In the genomic region with DNA sequence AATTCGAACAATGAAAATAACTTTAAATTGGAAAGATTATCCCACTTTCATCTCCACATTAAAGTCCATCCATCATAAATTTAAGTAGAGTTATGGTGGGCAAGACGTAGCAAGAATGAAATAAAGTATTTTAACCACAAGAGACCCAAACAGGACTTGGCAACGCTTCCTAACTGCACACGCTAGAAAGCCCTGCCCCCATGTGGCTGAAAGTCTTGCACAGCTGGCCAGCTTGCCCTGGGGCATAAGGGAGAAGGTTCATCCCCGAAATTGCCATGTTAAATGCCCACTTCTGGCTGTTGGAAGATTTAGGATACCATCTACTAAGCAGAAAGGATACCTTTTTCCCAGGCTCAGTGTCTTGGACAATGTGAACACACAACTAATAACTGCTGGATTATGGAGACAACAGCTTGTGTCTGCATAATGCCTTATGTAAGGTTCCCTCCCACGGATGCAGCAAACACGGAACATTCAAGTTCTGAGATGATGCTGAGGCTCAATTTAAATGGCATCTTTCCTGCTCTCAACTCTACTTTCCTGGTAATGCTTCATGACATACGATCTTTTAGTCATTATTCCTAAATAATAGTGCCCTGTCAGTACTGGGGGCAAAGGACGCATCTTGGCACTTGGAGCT, we compare ENCODE assay signal across 14 cellular contexts.
DNase-seq lines count a peak whose midpoint lies in the region; ATAC-seq and TF ChIP-seq lines count a peak whose summit lies in the region.
"Had no signal": no experiment of that assay in that cellular context is flagged by ENCODE, and none has a peak within 500 bp of the region (broad histone marks: within the 10 kb centered on the region; RNA-seq: fewer than 3 reads in every experiment).

No MANE protein-coding gene starts in this region.

- DNase-seq in LNCaP clone FGC (ENCODE audit: low read depth) (no peak), cardiac fibroblast (ENCODE audit: low read depth in 2 of 2) (no peak), lung microvascular endothelial cell (ENCODE audit: low read depth in 2 of 2) (peak; percentile 34 to 38), NCI-H187 treated with DMSO at 0.1 percent for 48 hours (lab: John Stamatoyannopoulos, UW) (no peak), thyroid gland (no peak)
- DNase-seq: activated B cell treated with CpG ODN at 0.5 μM for 24 hours; CD8-positive, alpha-beta T cell; NCI-H1105; Peyer's patch; spleen had no signal

- no peaks in the 10 kb centered on the region for H3K36me3 ChIP-seq in thyroid gland
- H3K36me3 ChIP-seq: Peyer's patch, spleen had no signal

- no peaks in the 10 kb centered on the region for H3K27me3 ChIP-seq in thyroid gland
- H3K27me3 ChIP-seq: Peyer's patch, spleen had no signal

- no peak for TF ChIP-seq POLR2A in thyroid gland (IDR thresholded peaks at IDR 0.05)

- intact Hi-C loops in thyroid gland (cut with DNase I), result loop anchor here (10.0 kb wide), 1 partner anchor 274 kb away; no protein-coding TSS in a partner anchor

- WGBS in thyroid gland, 2 donors, result 75 to 78% methylated on average over 9 of the region's 9 CpGs

- H3K27ac ChIP-seq in C4-2B (no peak overlapping the region), thyroid gland (no peak overlapping the region)
- H3K27ac ChIP-seq: HL-60, Peyer's patch, spleen had no signal

- peaks cover 0 to 5% of the 10 kb centered on the region in 2 donors for H3K4me1 ChIP-seq in thyroid gland
- H3K4me1 ChIP-seq: Peyer's patch, spleen had no signal

- ATAC-seq in GM21529 (IDR thresholded peaks at IDR 0.05; ENCODE audit: unreplicated experiment) (no peak), SK-N-SH treated with all-trans-retinoic acid at 6 μM for 48 hours (no peak)
- ATAC-seq: CD8-positive, alpha-beta T cell had no signal

- TF ChIP-seq CTCF in C4-2B (conservative IDR thresholded peaks at IDR 0.05) (peak; percentile 22), LNCaP clone FGC (IDR thresholded peaks at IDR 0.05; ENCODE audit: control insufficient read depth, extremely low read depth, insufficient read depth) (peak; percentile 41), cardiac fibroblast (IDR thresholded peaks at IDR 0.05; ENCODE audit: low read depth, low read length) (peak; percentile 13), thyroid gland (IDR thresholded peaks at IDR 0.05) (no peak)

- no peak overlapping the region for H3K4me3 ChIP-seq in LNCaP clone FGC (ENCODE audit: low read depth, low read length)
- H3K4me3 ChIP-seq in cardiac fibroblast (replicated peaks in 1 of 2; ENCODE audit: low read depth in 2 of 2, low read length in 2 of 2), result no peak overlapping the region
- no peak overlapping the region for H3K4me3 ChIP-seq in thyroid gland (replicated peaks in 1 of 3)
- H3K4me3 ChIP-seq: Peyer's patch, spleen had no signal

- no peaks in the 10 kb centered on the region for H3K9me3 ChIP-seq in thyroid gland
- H3K9me3 ChIP-seq: Peyer's patch, spleen had no signal

TF ChIP-seq in SK-N-SH treated with all-trans-retinoic acid at 6 μM for 48 hours, 23 proteins besides CTCF, POLR2A, EP300 and RAD21:
- no peak for TF ChIP-seq ZFP3 (CRISPR knock-in tag; IDR thresholded peaks at IDR 0.05)
- TF ChIP-seq, protein P1, sequence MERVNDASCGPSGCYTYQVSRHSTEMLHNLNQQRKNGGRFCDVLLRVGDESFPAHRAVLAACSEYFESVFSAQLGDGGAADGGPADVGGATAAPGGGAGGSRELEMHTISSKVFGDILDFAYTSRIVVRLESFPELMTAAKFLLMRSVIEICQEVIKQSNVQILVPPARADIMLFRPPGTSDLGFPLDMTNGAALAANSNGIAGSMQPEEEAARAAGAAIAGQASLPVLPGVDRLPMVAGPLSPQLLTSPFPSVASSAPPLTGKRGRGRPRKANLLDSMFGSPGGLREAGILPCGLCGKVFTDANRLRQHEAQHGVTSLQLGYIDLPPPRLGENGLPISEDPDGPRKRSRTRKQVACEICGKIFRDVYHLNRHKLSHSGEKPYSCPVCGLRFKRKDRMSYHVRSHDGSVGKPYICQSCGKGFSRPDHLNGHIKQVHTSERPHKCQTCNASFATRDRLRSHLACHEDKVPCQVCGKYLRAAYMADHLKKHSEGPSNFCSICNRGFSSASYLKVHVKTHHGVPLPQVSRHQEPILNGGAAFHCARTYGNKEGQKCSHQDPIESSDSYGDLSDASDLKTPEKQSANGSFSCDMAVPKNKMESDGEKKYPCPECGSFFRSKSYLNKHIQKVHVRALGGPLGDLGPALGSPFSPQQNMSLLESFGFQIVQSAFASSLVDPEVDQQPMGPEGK (CRISPR knock-in tag; IDR thresholded peaks at IDR 0.05; ENCODE audit: borderline replicate concordance), result no peak

Comparison
In these comparisons a context has a peak if more than half of its experiments do, and no peak if none do; other contexts are left out.
1. CTCF ChIP-seq: peak in C4-2B (single experiment), LNCaP clone FGC (single experiment) and cardiac fibroblast (single experiment); none in thyroid gland (0 of 6).
2. DNase-seq: peak in lung microvascular endothelial cell (2 of 2); none in LNCaP clone FGC (single experiment), cardiac fibroblast (0 of 2), NCI-H187 treated with DMSO at 0.1 percent for 48 hours (single experiment) and thyroid gland (0 of 2).